8 cellular contexts compared by ENCODE assay signal in the genomic region with DNA sequence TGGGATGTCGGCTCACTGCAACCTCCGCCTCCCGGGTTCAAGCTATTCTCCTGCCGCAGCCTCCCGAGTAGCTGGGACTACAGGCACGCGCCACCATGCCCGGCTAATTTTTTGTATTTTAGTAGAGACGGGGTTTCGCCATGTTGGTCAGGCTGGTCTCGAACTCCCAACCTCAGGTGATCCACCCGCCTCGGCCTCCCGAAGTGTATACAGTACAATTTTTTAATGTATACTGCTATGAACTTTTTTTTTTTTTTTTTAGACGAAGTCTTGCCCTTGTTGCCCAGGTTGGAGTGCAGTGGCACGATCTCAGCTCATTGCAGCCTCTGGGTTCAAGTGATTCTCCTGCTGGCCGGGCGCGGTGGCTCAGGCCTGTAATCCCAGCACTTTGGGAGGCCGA. TPM values are rescaled to one million over a fixed set of nuclear protein-coding genes. Genes with fewer than 3 reads are reported as not detected.
DNase-seq lines count a peak whose midpoint lies in the region; ATAC-seq and TF ChIP-seq lines count a peak whose summit lies in the region.
"Not testable (repeated sequence)": the region's sequence is repeated elsewhere in the genome, so short reads cannot be mapped to it uniquely, and the experiment has no call there.

No MANE protein-coding gene starts in this region.

- not testable (repeated sequence) for H3K9me3 Mint-ChIP-seq in CD4-positive, alpha-beta T cell; activated CD8-positive, alpha-beta T cell treated with anti-CD3 and anti-CD28 coated beads, Interleukin-2, amount 10 ng/mL, durations not matched to agents 7 days and 5 days (ENCODE audit: insufficient read depth); activated naive CD8-positive, alpha-beta T cell treated with anti-CD3 and anti-CD28 coated beads, Interleukin-2, amount 10 ng/mL, durations not matched to agents 7 days and 5 days; naive thymus-derived CD4-positive, alpha-beta T cell

- H3K27me3 Mint-ChIP-seq in CD4-positive, alpha-beta T cell; activated CD8-positive, alpha-beta T cell treated with anti-CD3 and anti-CD28 coated beads, Interleukin-2, amount 10 ng/mL, durations not matched to agents 7 days and 5 days (ENCODE audit: low read depth); activated naive CD8-positive, alpha-beta T cell treated with anti-CD3 and anti-CD28 coated beads, Interleukin-2, amount 10 ng/mL, durations not matched to agents 7 days and 5 days; naive thymus-derived CD4-positive, alpha-beta T cell: not testable (repeated sequence)

- H3K27me3 ChIP-seq in CD4-positive, alpha-beta T cell (ENCODE audit: control insufficient read depth, insufficient read depth, low read length); esophagus muscularis mucosa; naive thymus-derived CD4-positive, alpha-beta T cell (ENCODE audit: control insufficient read depth in 2 of 2, insufficient read depth in 2 of 2, low read length in 2 of 2); spleen (replicated peaks in 1 of 7); upper lobe of right lung: not testable (repeated sequence)

- WGBS in esophagus muscularis mucosa: 97% methylated on average over 20 of the region's 20 CpGs
- 95 to 98% (median 98%) methylated on average over 20 of the region's 20 CpGs for WGBS in spleen, 5 donors

- POLR2A ChIA-PET in CD4-positive, alpha-beta T cell (lab: Charles Lee): interaction anchor here (0.6 to 1.4 kb wide), 5 partner anchors 26 to 394 kb away, joined by 3 to 10 read pairs (median 3); partner anchors contain the start of genes CUL1, ZNF282, ZNF398 and ZNF425
- POLR2A ChIA-PET in RWPE1 (lab: Yijun Ruan, JAX; ENCODE audit: low non-redundant PET): not testable (repeated sequence)
- POLR2A ChIA-PET in activated CD8-positive, alpha-beta T cell treated with anti-CD3 and anti-CD28 coated beads, Interleukin-2, amount 10 ng/mL, durations not matched to agents 7 days and 5 days (lab: Charles Lee): interaction anchor here (1.3 kb wide), 1 partner anchor 34 kb away, joined by 4 read pairs; the partner anchor contains the start of gene ZNF425
- POLR2A ChIA-PET in activated naive CD8-positive, alpha-beta T cell treated with anti-CD3 and anti-CD28 coated beads, Interleukin-2, amount 10 ng/mL, durations not matched to agents 7 days and 5 days (lab: Charles Lee): interaction anchor here (0.7 kb wide), 2 partner anchors 33 to 70 kb away, joined by 3 to 7 read pairs; no protein-coding TSS in a partner anchor
- POLR2A ChIA-PET in naive thymus-derived CD4-positive, alpha-beta T cell (lab: Charles Lee): interaction anchor here (0.6 to 2.8 kb wide), 5 partner anchors 24 to 79 kb away, joined by 3 to 11 read pairs (median 6); partner anchors contain the start of genes ZNF398 and ZNF425

- peak overlapping the region; percentile 15 for H3K4me3 Mint-ChIP-seq in CD4-positive, alpha-beta T cell
- H3K4me3 Mint-ChIP-seq in activated CD8-positive, alpha-beta T cell treated with anti-CD3 and anti-CD28 coated beads, Interleukin-2, amount 10 ng/mL, durations not matched to agents 7 days and 5 days: peak overlapping the region; percentile 28
- H3K4me3 Mint-ChIP-seq in activated naive CD8-positive, alpha-beta T cell treated with anti-CD3 and anti-CD28 coated beads, Interleukin-2, amount 10 ng/mL, durations not matched to agents 7 days and 5 days: peak overlapping the region; percentile 52
- H3K4me3 Mint-ChIP-seq in naive thymus-derived CD4-positive, alpha-beta T cell: peak overlapping the region in 7 of 10 donors; percentile 35 to 96 (median 45)

- intact Hi-C loops in CD4-positive, alpha-beta T cell (cut with DNase I, micrococcal nuclease); esophagus muscularis mucosa (cut with DNase I); spleen (cut with DNase I; ENCODE audit: low total_unique reads); upper lobe of right lung (cut with DNase I): not testable (repeated sequence)
- intact Hi-C loops in naive thymus-derived CD4-positive, alpha-beta T cell (cut with micrococcal nuclease): loop anchor here (5.0 to 10.0 kb wide), 3 partner anchors 55 to 587 kb away; partner anchors contain the start of genes CUL1 (in 1 of the 2) and ZNF398 (in 1 of the 2)

- TF ChIP-seq POLR2A in esophagus muscularis mucosa (IDR thresholded peaks at IDR 0.05; ENCODE audit: low read depth); spleen (IDR thresholded peaks at IDR 0.05): not testable (repeated sequence)

- H3K4me1 Mint-ChIP-seq in CD4-positive, alpha-beta T cell (ENCODE audit: low read depth): peaks cover 20% of the 10 kb centered on the region
- peaks cover 16% of the 10 kb centered on the region for H3K4me1 Mint-ChIP-seq in activated CD8-positive, alpha-beta T cell treated with anti-CD3 and anti-CD28 coated beads, Interleukin-2, amount 10 ng/mL, durations not matched to agents 7 days and 5 days (ENCODE audit: low read depth)
- not testable (repeated sequence) for H3K4me1 Mint-ChIP-seq in activated naive CD8-positive, alpha-beta T cell treated with anti-CD3 and anti-CD28 coated beads, Interleukin-2, amount 10 ng/mL, durations not matched to agents 7 days and 5 days
- H3K4me1 Mint-ChIP-seq in naive thymus-derived CD4-positive, alpha-beta T cell: peaks cover 11 to 28% (median 23%) of the 10 kb centered on the region in 7 donors

- peaks cover 21% of the 10 kb centered on the region for H3K36me3 Mint-ChIP-seq in CD4-positive, alpha-beta T cell (ENCODE audit: low read depth)
- H3K36me3 Mint-ChIP-seq in activated CD8-positive, alpha-beta T cell treated with anti-CD3 and anti-CD28 coated beads, Interleukin-2, amount 10 ng/mL, durations not matched to agents 7 days and 5 days (ENCODE audit: low read depth); activated naive CD8-positive, alpha-beta T cell treated with anti-CD3 and anti-CD28 coated beads, Interleukin-2, amount 10 ng/mL, durations not matched to agents 7 days and 5 days; naive thymus-derived CD4-positive, alpha-beta T cell: not testable (repeated sequence)

- TF ChIP-seq EP300 in esophagus muscularis mucosa (IDR thresholded peaks at IDR 0.05): not testable (repeated sequence)

- H3K4me1 ChIP-seq in esophagus muscularis mucosa: peaks cover 9 to 21% (median 19%) of the 10 kb centered on the region in 4 donors
- H3K4me1 ChIP-seq in naive thymus-derived CD4-positive, alpha-beta T cell (ENCODE audit: control insufficient read depth in 2 of 2, insufficient read depth in 2 of 2, low read length in 2 of 2): not testable (repeated sequence)
- peaks cover 9 to 42% (median 31%) of the 10 kb centered on the region in 6 donors for H3K4me1 ChIP-seq in spleen
- peaks cover 13% of the 10 kb centered on the region for H3K4me1 ChIP-seq in upper lobe of right lung

- H3K9me3 ChIP-seq in CD4-positive, alpha-beta T cell (ENCODE audit: control insufficient read depth, low read length); esophagus muscularis mucosa; naive thymus-derived CD4-positive, alpha-beta T cell (ENCODE audit: control insufficient read depth in 2 of 3, low read length in 3 of 3); spleen; upper lobe of right lung: not testable (repeated sequence)

- DNase-seq in CD4-positive, alpha-beta T cell; RWPE1 (ENCODE audit: low spot score); activated CD8-positive, alpha-beta T cell treated with anti-CD3 and anti-CD28 coated beads, Interleukin-2, amount 10 ng/mL, durations not matched to agents 7 days and 5 days; activated naive CD8-positive, alpha-beta T cell treated with anti-CD3 and anti-CD28 coated beads, Interleukin-2, amount 10 ng/mL, durations not matched to agents 7 days and 5 days; esophagus muscularis mucosa (ENCODE audit: extremely low spot score); naive thymus-derived CD4-positive, alpha-beta T cell; spleen: not testable (repeated sequence)
- DNase-seq in upper lobe of right lung: peak; percentile 35

- not testable (repeated sequence) for H3K36me3 ChIP-seq in esophagus muscularis mucosa; naive thymus-derived CD4-positive, alpha-beta T cell (ENCODE audit: control insufficient read depth in 2 of 3, insufficient read depth in 3 of 3, low read length in 3 of 3); spleen; upper lobe of right lung

- not testable (repeated sequence) for ATAC-seq in CD4-positive, alpha-beta T cell (ENCODE audit: poor library complexity); activated CD8-positive, alpha-beta T cell treated with anti-CD3 and anti-CD28 coated beads, Interleukin-2, amount 10 ng/mL, durations not matched to agents 7 days and 5 days; activated naive CD8-positive, alpha-beta T cell treated with anti-CD3 and anti-CD28 coated beads, Interleukin-2, amount 10 ng/mL, durations not matched to agents 7 days and 5 days (ENCODE audit: low read depth); naive thymus-derived CD4-positive, alpha-beta T cell; upper lobe of right lung

- not testable (repeated sequence) for TF ChIP-seq CTCF in CD4-positive, alpha-beta T cell (IDR thresholded peaks at IDR 0.05); RWPE1 (conservative IDR thresholded peaks at IDR 0.05; ENCODE audit: low read depth); esophagus muscularis mucosa (IDR thresholded peaks at IDR 0.05); spleen (IDR thresholded peaks at IDR 0.05 in 8 of 11, conservative IDR thresholded peaks at IDR 0.05 in 3 of 11); upper lobe of right lung (IDR thresholded peaks at IDR 0.05)

- H3K27ac ChIP-seq in CD4-positive, alpha-beta T cell (ENCODE audit: low read depth, low read length); naive thymus-derived CD4-positive, alpha-beta T cell (ENCODE audit: low read depth, low read length): not testable (repeated sequence)
- H3K27ac ChIP-seq in RWPE1 (peak overlapping the region; percentile 96), esophagus muscularis mucosa (replicated peaks in 1 of 4) (peak overlapping the region; percentile 89 to 97 (median 92)), spleen (peak overlapping the region; percentile 95 to 99 (median 98)), upper lobe of right lung (peak overlapping the region; percentile 98)

- H3K4me3 ChIP-seq in esophagus muscularis mucosa; naive thymus-derived CD4-positive, alpha-beta T cell (ENCODE audit: low read length); upper lobe of right lung: not testable (repeated sequence)
- peak overlapping the region in 2 of 8 donors; percentile 68 to 91 for H3K4me3 ChIP-seq in spleen

- peak overlapping the region; percentile 93 for H3K27ac Mint-ChIP-seq in CD4-positive, alpha-beta T cell
- H3K27ac Mint-ChIP-seq in activated CD8-positive, alpha-beta T cell treated with anti-CD3 and anti-CD28 coated beads, Interleukin-2, amount 10 ng/mL, durations not matched to agents 7 days and 5 days: not testable (repeated sequence)
- H3K27ac Mint-ChIP-seq in activated naive CD8-positive, alpha-beta T cell treated with anti-CD3 and anti-CD28 coated beads, Interleukin-2, amount 10 ng/mL, durations not matched to agents 7 days and 5 days: peak overlapping the region; percentile 21
- H3K27ac Mint-ChIP-seq in naive thymus-derived CD4-positive, alpha-beta T cell: peak overlapping the region in 8 of 9 donors; percentile 36 to 99 (median 82)

- CTCF ChIA-PET in CD4-positive, alpha-beta T cell (lab: Charles Lee): interaction anchor here (1.1 kb wide), 1 partner anchor 55 kb away, joined by 5 read pairs; the partner anchor contains the start of gene ZNF398
- CTCF ChIA-PET in RWPE1 (lab: Yijun Ruan, JAX): interaction anchor here (0.6 kb wide), 1 partner anchor 87 kb away, joined by 3 read pairs; no protein-coding TSS in a partner anchor
- CTCF ChIA-PET in activated CD8-positive, alpha-beta T cell treated with anti-CD3 and anti-CD28 coated beads, Interleukin-2, amount 10 ng/mL, durations not matched to agents 7 days and 5 days (lab: Charles Lee): interaction anchor here (2.7 kb wide), 1 partner anchor 26 kb away, joined by 8 read pairs; no protein-coding TSS in a partner anchor
- CTCF ChIA-PET in naive thymus-derived CD4-positive, alpha-beta T cell (lab: Charles Lee): interaction anchor here (0.6 kb wide), 2 partner anchors 93 to 101 kb away, joined by 4 to 5 read pairs; no protein-coding TSS in a partner anchor

RNA-seq across cellular contexts. Expression of gene ZNF786, which starts 1.7 kb away (rescaled TPM):
- 1 to 10 TPM; 2.7 to 3.5 TPM for total RNA-seq in CD4-positive, alpha-beta T cell
- total RNA-seq in activated CD8-positive, alpha-beta T cell treated with anti-CD3 and anti-CD28 coated beads, Interleukin-2, amount 10 ng/mL, durations not matched to agents 7 days and 5 days: 1 to 10 TPM; 7.4 to 7.6 TPM
- total RNA-seq in activated naive CD8-positive, alpha-beta T cell treated with anti-CD3 and anti-CD28 coated beads, Interleukin-2, amount 10 ng/mL, durations not matched to agents 7 days and 5 days: 10 to 100 TPM in 1 of 2 experiments, 1 to 10 TPM in 1; 9.5 to 10.3 TPM
- total RNA-seq in esophagus muscularis mucosa (10 to 100 TPM in 1 of 4 donors, 1 to 10 TPM in 3; 4.5 to 10.7 (median 5.6) TPM), spleen (10 to 100 TPM in 1 of 7 donors, 1 to 10 TPM in 6; 6.8 to 10.6 (median 8.3) TPM), upper lobe of right lung (5.6 TPM)
- 10 to 100 TPM in 3 of 5 experiments, 1 to 10 TPM in 2; 5.4 to 22.0 (median 10.0) TPM for total RNA-seq in naive thymus-derived CD4-positive, alpha-beta T cell
- 10 to 100 TPM in 1 of 2 donors, 1 to 10 TPM in 1; 5.4 to 27.6 TPM for polyA plus RNA-seq in naive thymus-derived CD4-positive, alpha-beta T cell
- 1 to 10 TPM; 2.8 to 5.4 (median 3.4) TPM for polyA plus RNA-seq in spleen

RNA-seq across cellular contexts. Expression of gene ZNF425, which starts 33.9 kb away (rescaled TPM):
- total RNA-seq in CD4-positive, alpha-beta T cell: under 1 TPM; 0.22 to 0.39 TPM
- under 1 TPM; 0.47 to 0.55 TPM for total RNA-seq in activated CD8-positive, alpha-beta T cell treated with anti-CD3 and anti-CD28 coated beads, Interleukin-2, amount 10 ng/mL, durations not matched to agents 7 days and 5 days
- total RNA-seq in activated naive CD8-positive, alpha-beta T cell treated with anti-CD3 and anti-CD28 coated beads, Interleukin-2, amount 10 ng/mL, durations not matched to agents 7 days and 5 days: 1 to 10 TPM; 1.0 to 1.4 TPM
- total RNA-seq in esophagus muscularis mucosa: 1 to 10 TPM; 2.1 to 3.9 (median 3.3) TPM
- total RNA-seq in naive thymus-derived CD4-positive, alpha-beta T cell: 1 to 10 TPM in 3 of 5 experiments, under 1 TPM in 2; 0.61 to 4.9 (median 1.0) TPM
- polyA plus RNA-seq in naive thymus-derived CD4-positive, alpha-beta T cell: 1 to 10 TPM in 1 of 2 donors, under 1 TPM in 1; 0.26 to 2.2 TPM
- total RNA-seq in spleen: 1 to 10 TPM in 6 of 7 donors, under 1 TPM in 1; 0.77 to 1.4 (median 1.3) TPM
- under 1 TPM; 0.47 to 0.83 (median 0.52) TPM for polyA plus RNA-seq in spleen
- total RNA-seq in upper lobe of right lung: 1.4 TPM

RNA-seq across cellular contexts. Expression of gene ZNF398, which starts 55.0 kb away (rescaled TPM):
- 10 to 100 TPM; 14.0 to 15.0 TPM for total RNA-seq in CD4-positive, alpha-beta T cell
- 10 to 100 TPM; 11.8 to 13.3 TPM for total RNA-seq in activated CD8-positive, alpha-beta T cell treated with anti-CD3 and anti-CD28 coated beads, Interleukin-2, amount 10 ng/mL, durations not matched to agents 7 days and 5 days
- 10 to 100 TPM; 15.0 to 15.6 TPM for total RNA-seq in activated naive CD8-positive, alpha-beta T cell treated with anti-CD3 and anti-CD28 coated beads, Interleukin-2, amount 10 ng/mL, durations not matched to agents 7 days and 5 days
- 10 to 100 TPM; 16.9 to 22.6 (median 19.2) TPM for total RNA-seq in esophagus muscularis mucosa
- total RNA-seq in naive thymus-derived CD4-positive, alpha-beta T cell: 10 to 100 TPM; 14.6 to 27.9 (median 16.9) TPM
- 10 to 100 TPM in 1 of 2 donors, 1 to 10 TPM in 1; 9.7 to 19.3 TPM for polyA plus RNA-seq in naive thymus-derived CD4-positive, alpha-beta T cell
- 10 to 100 TPM; 13.7 to 23.7 (median 16.6) TPM for total RNA-seq in spleen
- polyA plus RNA-seq in spleen: 1 to 10 TPM; 1.6 to 3.3 (median 2.0) TPM
- 14.5 TPM for total RNA-seq in upper lobe of right lung
